In the genomic region with DNA sequence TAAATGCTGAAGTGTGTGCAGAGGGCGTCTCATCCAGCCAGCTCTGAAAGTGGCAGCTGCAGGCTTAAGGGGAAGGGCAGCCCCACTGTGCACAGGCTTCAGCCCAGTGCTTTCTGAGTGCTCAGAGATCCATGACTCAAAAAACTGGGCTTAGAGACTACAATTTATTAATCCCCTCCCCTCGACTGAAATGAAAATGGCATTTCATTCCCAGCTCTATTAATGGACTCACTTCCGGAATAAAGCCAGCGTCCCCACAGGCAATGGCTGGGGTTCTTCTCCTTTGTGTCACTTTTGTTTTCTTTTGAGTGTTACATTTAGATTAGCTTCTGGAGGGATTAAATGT, we compare ENCODE assay signal across 16 cellular contexts. TPM values are rescaled to one million over a fixed set of nuclear protein-coding genes. Genes with fewer than 3 reads are reported as not detected.
DNase-seq lines count a peak whose midpoint lies in the region; ATAC-seq and TF ChIP-seq lines count a peak whose summit lies in the region.
"Had no signal": no experiment of that assay in that cellular context is flagged by ENCODE, and none has a peak within 500 bp of the region (broad histone marks: within the 10 kb centered on the region; RNA-seq: fewer than 3 reads in every experiment).

No MANE protein-coding gene starts in this region.

- intact Hi-C loops in transverse colon (cut with DNase I; ENCODE audit: low total_unique reads) = no loop called here

- no peak for TF ChIP-seq EP300 in transverse colon (IDR thresholded peaks at IDR 0.05; ENCODE audit: low read depth)

- no peak for ATAC-seq in GM18502 (IDR thresholded peaks at IDR 0.05; ENCODE audit: poor library complexity, unreplicated experiment)
- no peak for ATAC-seq in HG02973 (IDR thresholded peaks at IDR 0.05; ENCODE audit: unreplicated experiment)
- ATAC-seq in HG03571 (IDR thresholded peaks at IDR 0.05; ENCODE audit: unreplicated experiment) = no peak

- H3K4me3 ChIP-seq in SK-N-MC (peak overlapping the region; percentile 61), fibroblast of lung (replicated peaks in 1 of 4; ENCODE audit: control extremely low read depth in 1 of 4, insufficient read depth in 1 of 4, low read depth in 3 of 4, low read length in 4 of 4) (no peak overlapping the region), transverse colon (no peak overlapping the region)
- H3K4me3 ChIP-seq: BLaER1 treated with 17β-estradiol and CSF1 and Interleukin-3, amounts not matched to agents 10 nM and 100 nM; upper lobe of right lung had no signal

- DNase-seq in EH (ENCODE audit: low read depth) (peak; percentile 61), SK-N-MC (ENCODE audit: low read depth, low spot score) (no peak), fibroblast of lung (ENCODE audit: low read depth in 2 of 2) (no peak), osteocyte (ENCODE audit: extremely low spot score, unreplicated experiment) (no peak), transverse colon (no peak)
- DNase-seq: activated naive CD8-positive, alpha-beta T cell treated with anti-CD3 and anti-CD28 coated beads for 36 hours; DND-41; immature natural killer cell; NCI-H1092; stimulated activated CD4-positive, alpha-beta T cell treated with anti-CD3 and anti-CD28 coated beads, Interleukin-2, amount 100 ng/mL, for 24 hours; upper lobe of right lung had no signal

- in situ Hi-C loops in transverse colon (cut with MboI; ENCODE audit: low pct_ligation_motif_present in 1 of 4, low pct_unique_long_range_greater_than_20kb in 1 of 4, low sequenced_read_pairs in 3 of 4) = no loop called here

- H3K4me1 Mint-ChIP-seq in osteocyte (ENCODE audit: unreplicated experiment) = peaks cover 53% of the 10 kb centered on the region
- H3K4me1 Mint-ChIP-seq: activated naive CD8-positive, alpha-beta T cell treated with anti-CD3 and anti-CD28 coated beads for 36 hours had no signal

- H3K4me3 Mint-ChIP-seq in osteocyte (ENCODE audit: unreplicated experiment) = peak overlapping the region; percentile 34
- H3K4me3 Mint-ChIP-seq: activated naive CD8-positive, alpha-beta T cell treated with anti-CD3 and anti-CD28 coated beads for 36 hours; immature natural killer cell had no signal

- no peaks in the 10 kb centered on the region for H3K36me3 Mint-ChIP-seq in osteocyte (ENCODE audit: unreplicated experiment)

- no peaks in the 10 kb centered on the region for H3K27me3 ChIP-seq in fibroblast of lung (ENCODE audit: control insufficient read depth, insufficient read depth, low read length)
- H3K27me3 ChIP-seq in transverse colon = no peaks in the 10 kb centered on the region
- H3K27me3 ChIP-seq: upper lobe of right lung had no signal

- H3K9ac ChIP-seq in SK-N-MC (ENCODE audit: insufficient read length) = no peak overlapping the region
- H3K9ac ChIP-seq in fibroblast of lung (ENCODE audit: insufficient read depth, low read length) = no peak overlapping the region
- H3K9ac ChIP-seq: BLaER1 treated with 17β-estradiol and CSF1 and Interleukin-3, amounts not matched to agents 10 nM and 100 nM had no signal

- no peaks in the 10 kb centered on the region for H4K20me1 ChIP-seq in fibroblast of lung (ENCODE audit: control insufficient read depth, extremely low read depth, insufficient read depth, low read length)

- TF ChIP-seq CTCF in fibroblast of lung (conservative IDR thresholded peaks at IDR 0.05 in 1 of 2, IDR thresholded peaks at IDR 0.05 in 1 of 2; ENCODE audit: low read depth in 1 of 2, low read length in 2 of 2) (no peak), osteocyte (IDR thresholded peaks at IDR 0.05) (no peak), transverse colon (IDR thresholded peaks at IDR 0.05) (no peak)

- H3K27ac Mint-ChIP-seq in osteocyte (ENCODE audit: unreplicated experiment) = peak overlapping the region; percentile 84
- H3K27ac Mint-ChIP-seq: activated naive CD8-positive, alpha-beta T cell treated with anti-CD3 and anti-CD28 coated beads for 36 hours; immature natural killer cell; progenitor cell of endocrine pancreas had no signal

- H3K9me3 Mint-ChIP-seq in osteocyte (ENCODE audit: unreplicated experiment) = no peaks in the 10 kb centered on the region
- H3K9me3 Mint-ChIP-seq: activated naive CD8-positive, alpha-beta T cell treated with anti-CD3 and anti-CD28 coated beads for 36 hours; immature natural killer cell had no signal

- whole genome bisulfite sequencing in transverse colon (ENCODE audit: low coverage in 1 of 2), 2 donors = 70% methylated on average over 4 of the region's 4 CpGs; no CpG with 5 or more reads in 1 of the 2 donors

- H2AFZ ChIP-seq in fibroblast of lung (ENCODE audit: low read length) = no peak overlapping the region

- H3K9me3 ChIP-seq in SK-N-MC (ENCODE audit: low read depth, low read length) (no peaks in the 10 kb centered on the region), fibroblast of lung (ENCODE audit: control insufficient read depth, insufficient read depth, low read depth, low read length) (no peaks in the 10 kb centered on the region), transverse colon (no peaks in the 10 kb centered on the region)
- H3K9me3 ChIP-seq: BLaER1 treated with 17β-estradiol and CSF1 and Interleukin-3, amounts not matched to agents 10 nM and 100 nM; upper lobe of right lung had no signal

- H3K27ac ChIP-seq in SK-N-MC = peak overlapping the region; percentile 89
- peak overlapping the region; percentile 67 for H3K27ac ChIP-seq in fibroblast of lung (ENCODE audit: insufficient read depth, low read length)
- no peak overlapping the region for H3K27ac ChIP-seq in transverse colon
- H3K27ac ChIP-seq: BLaER1 treated with 17β-estradiol and CSF1 and Interleukin-3, amounts not matched to agents 10 nM and 100 nM; upper lobe of right lung had no signal

- H3K4me1 ChIP-seq in fibroblast of lung (ENCODE audit: control insufficient read depth, extremely low read depth, insufficient read depth, low read length) = peaks cover 19% of the 10 kb centered on the region
- H3K4me1 ChIP-seq in transverse colon = peaks cover 0 to 16% (median 13%) of the 10 kb centered on the region in 4 donors

- H3K79me2 ChIP-seq in fibroblast of lung (ENCODE audit: control insufficient read depth, insufficient read depth, low read length) = no peaks in the 10 kb centered on the region

- H3K4me2 ChIP-seq in fibroblast of lung (ENCODE audit: extremely low read depth, insufficient read depth, low read length) = no peak overlapping the region

- no peak for TF ChIP-seq POLR2A in transverse colon (IDR thresholded peaks at IDR 0.05)

- no peaks in the 10 kb centered on the region for H3K36me3 ChIP-seq in SK-N-MC (ENCODE audit: insufficient read depth, low read length)
- no peaks in the 10 kb centered on the region for H3K36me3 ChIP-seq in fibroblast of lung (ENCODE audit: control insufficient read depth, insufficient read depth, low read length)
- no peaks in the 10 kb centered on the region for H3K36me3 ChIP-seq in transverse colon
- H3K36me3 ChIP-seq: BLaER1 treated with 17β-estradiol and CSF1 and Interleukin-3, amounts not matched to agents 10 nM and 100 nM; upper lobe of right lung had no signal

- H3K27me3 Mint-ChIP-seq in osteocyte (ENCODE audit: unreplicated experiment) = no peaks in the 10 kb centered on the region
- H3K27me3 Mint-ChIP-seq: activated naive CD8-positive, alpha-beta T cell treated with anti-CD3 and anti-CD28 coated beads for 36 hours had no signal

RNA-seq across cellular contexts. Expression of a gene that starts 55.5 kb away (rescaled TPM):
- total RNA-seq in fibroblast of lung = 36.0 and 48.6 TPM in 2 replicates
- 21.1 and 22.9 TPM in 2 replicates for polyA plus RNA-seq in fibroblast of lung
- polyA plus RNA-seq in fibroblast of lung (2012) = 30.2 and 38.0 TPM in 2 replicates
- polyA minus RNA-seq in fibroblast of lung (ENCODE audit: low replicate concordance) = 98.1 and 107 TPM in 2 replicates
- 60.5 and 65.5 TPM in 2 replicates for total RNA-seq in osteocyte
- total RNA-seq in transverse colon = 10 to 100 TPM; 20.8 to 56.7 (median 27.7) TPM

Comparison
In these comparisons a context has a peak if more than half of its experiments do, and no peak if none do; other contexts are left out.
1. H3K27ac ChIP-seq: peak in SK-N-MC (single experiment) and fibroblast of lung (single experiment); none in transverse colon (0 of 4).